ENCODE assay signal across 8 cellular contexts in genomic region chr10:114526497-114527238, GRCh38.
DNase-seq lines count a peak whose midpoint lies in the region; ATAC-seq lines count a peak whose summit lies in the region.

No MANE protein-coding gene starts in this region.

- ATAC-seq in HG03432 (IDR thresholded peaks at IDR 0.05; ENCODE audit: unreplicated experiment), result peak; percentile 97

- no peaks in the 10 kb centered on the region for H3K36me3 ChIP-seq in mucosa of rectum (ENCODE audit: control insufficient read depth in 2 of 2, insufficient read depth in 2 of 2, low read length in 2 of 2)

- H3K27me3 ChIP-seq in mucosa of rectum (ENCODE audit: control insufficient read depth in 2 of 2, insufficient read depth in 2 of 2, low read length in 2 of 2), result no peaks in the 10 kb centered on the region

- peak overlapping the region; percentile 77 to 86 for H3K9ac ChIP-seq in mucosa of rectum (ENCODE audit: low read depth in 1 of 2, low read length in 2 of 2)

- peak overlapping the region; percentile 62 to 88 for H3K4me3 ChIP-seq in mucosa of rectum (ENCODE audit: low read length in 2 of 2)

- no peaks in the 10 kb centered on the region for H3K9me3 ChIP-seq in mucosa of rectum (ENCODE audit: control insufficient read depth in 2 of 2, low read length in 2 of 2)

- H3K4me1 ChIP-seq in mucosa of rectum (ENCODE audit: control insufficient read depth in 2 of 2, insufficient read depth in 2 of 2, low read length in 2 of 2), result peaks cover 29 to 31% of the 10 kb centered on the region in 2 donors

- DNase-seq in Ammon's horn (ENCODE audit: low spot score) (peak; percentile 72), GM19238 (ENCODE audit: insufficient read length, low spot score) (peak; percentile 83), NCI-H748 treated with DMSO at 0.1 percent for 48 hours (lab: John Stamatoyannopoulos, UW) (peak; percentile 25), epidermal melanocyte (ENCODE audit: insufficient read length, low spot score) (peak; percentile 43)
- peak; percentile 80 for DNase-seq in activated CD8-positive, alpha-beta memory T cell treated with anti-CD3 and anti-CD28 coated beads, Interleukin-2, amount 50 U/mL, for 1 hour (ENCODE audit: extremely low read depth)
- DNase-seq in stimulated activated CD8-positive, alpha-beta memory T cell treated with anti-CD3 and anti-CD28 coated beads, Interleukin-4, amount 100 ng/mL, for 48 hours, result peak; percentile 87

- H3K27ac ChIP-seq in mucosa of rectum (ENCODE audit: low read depth in 2 of 2, low read length in 2 of 2), result peak overlapping the region; percentile 85 to 94

Comparison
In these comparisons a context has a peak if more than half of its experiments do, and no peak if none do; other contexts are left out.
1. Peak in every context shown above with its lines: DNase-seq, ATAC-seq, H3K4me3 ChIP-seq and H3K27ac ChIP-seq.
2. DNase-seq: peak in every context shown above with its lines; median percentile 87 in stimulated activated CD8-positive, alpha-beta memory T cell treated with anti-CD3 and anti-CD28 coated beads, Interleukin-4, amount 100 ng/mL, for 48 hours; 83 in GM19238; 80 in activated CD8-positive, alpha-beta memory T cell treated with anti-CD3 and anti-CD28 coated beads, Interleukin-2, amount 50 U/mL, for 1 hour; 72 in Ammon's horn; 43 in epidermal melanocyte; 25 in NCI-H748 treated with DMSO at 0.1 percent for 48 hours.